ENCODE assay signal across 9 cellular contexts in the genomic region with DNA sequence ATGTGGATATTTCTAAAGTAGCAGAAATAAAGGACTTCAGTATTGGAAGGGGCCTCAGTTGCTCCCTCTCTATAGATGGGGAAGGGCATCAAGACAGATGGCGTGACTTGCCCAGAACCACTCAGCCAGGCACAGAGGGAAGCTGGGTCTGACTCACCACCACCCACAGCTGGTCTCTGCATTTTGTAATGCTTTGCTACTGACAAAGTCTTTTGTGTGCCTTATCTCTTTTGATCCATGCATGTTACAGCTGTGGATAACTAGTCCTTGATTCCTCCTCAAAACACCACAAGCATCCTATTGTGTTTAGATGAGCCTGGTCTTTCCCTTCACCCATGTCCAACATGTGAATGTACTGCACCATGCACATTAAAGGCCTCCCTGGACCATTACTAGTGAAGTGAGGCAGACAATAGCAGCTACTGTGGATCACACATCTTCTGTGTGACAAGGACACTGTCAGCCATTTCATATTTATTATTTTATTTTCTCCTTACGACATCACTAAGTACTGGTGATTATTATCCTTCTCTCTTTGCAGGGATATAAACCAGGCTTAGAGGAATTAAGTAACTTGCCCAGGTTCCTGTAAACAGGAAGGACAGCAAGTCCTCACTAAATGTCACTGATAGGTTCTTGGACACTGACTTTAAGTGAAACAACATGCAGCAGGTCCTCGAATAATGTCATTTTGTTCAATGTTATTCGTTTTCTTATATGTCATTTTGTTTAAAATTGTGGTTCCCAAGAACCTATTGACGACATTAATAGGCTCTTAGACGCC. TPM values are rescaled to one million over a fixed set of nuclear protein-coding genes. Genes with fewer than 3 reads are reported as not detected.
A peak's percentile ranks its signal among the peaks of the same experiment; 100 is the strongest.
DNase-seq lines count a peak whose midpoint lies in the region; ATAC-seq lines count a peak whose summit lies in the region.
"Had no signal": no experiment of that assay in that cellular context is flagged by ENCODE, and none has a peak within 500 bp of the region (broad histone marks: within the 10 kb centered on the region; RNA-seq: fewer than 3 reads in every experiment).

No MANE protein-coding gene starts in this region.

- H3K4me3 ChIP-seq in Karpas-422 (ENCODE audit: low read length) = no peak overlapping the region
- H3K4me3 ChIP-seq: A549 had no signal

- no peaks in the 10 kb centered on the region for H3K9me3 Mint-ChIP-seq in natural killer cell treated with Interleukin-12 subunit alpha and Interleukin-12 subunit beta and Interleukin-15 and Interleukin-18, amount 100 ng/mL, for 72 hours

- no peak overlapping the region for H3K4me2 ChIP-seq in Karpas-422 (ENCODE audit: low read depth, low read length, poor library complexity, severe bottlenecking)
- H3K4me2 ChIP-seq: A549 had no signal

- H3K27me3 Mint-ChIP-seq in natural killer cell treated with Interleukin-12 subunit alpha and Interleukin-12 subunit beta and Interleukin-15 and Interleukin-18, amount 100 ng/mL, for 72 hours = no peaks in the 10 kb centered on the region

- H3K27ac ChIP-seq in Karpas-422 (ENCODE audit: low read length) = no peak overlapping the region
- peak overlapping the region; percentile 71 for H3K27ac ChIP-seq in angular gyrus (ENCODE audit: low read depth, low read length)

- no peak overlapping the region for H3K9ac ChIP-seq in Karpas-422 (ENCODE audit: low read length)

- no peaks in the 10 kb centered on the region for H3K9me2 ChIP-seq in Karpas-422 (replicated peaks; ENCODE audit: insufficient read depth, low read length)

- no peaks in the 10 kb centered on the region for H3K36me3 ChIP-seq in Karpas-422 (ENCODE audit: insufficient read depth, low read length)

- H3K9me3 ChIP-seq in Karpas-422 (ENCODE audit: low read length) = no peaks in the 10 kb centered on the region
- H3K9me3 ChIP-seq: A549 had no signal

- H3K36me3 Mint-ChIP-seq in natural killer cell treated with Interleukin-12 subunit alpha and Interleukin-12 subunit beta and Interleukin-15 and Interleukin-18, amount 100 ng/mL, for 72 hours = no peaks in the 10 kb centered on the region

- peak; percentile 72 for DNase-seq in NK-92 treated with Interleukin-12 subunit alpha and Interleukin-12 subunit beta, amount 100 ng/mL, for 24 hours (lab: John Stamatoyannopoulos, UW)
- DNase-seq in NK-92 (lab: John Stamatoyannopoulos, UW; ENCODE audit: unreplicated experiment) (no peak), Karpas-422 (peak; percentile 34), retina (no peak), left lobe of liver (ENCODE audit: low spot score) (no peak)
- DNase-seq in natural killer cell treated with Interleukin-12 subunit alpha and Interleukin-12 subunit beta and Interleukin-15 and Interleukin-18, amount 100 ng/mL, for 72 hours (ENCODE audit: low spot score) = peak; percentile 86

- no peaks in the 10 kb centered on the region for H4K20me1 ChIP-seq in Karpas-422 (ENCODE audit: insufficient read depth, low read depth, low read length)

- H3K27me3 ChIP-seq in Karpas-422 (ENCODE audit: low read length) = no peaks in the 10 kb centered on the region

- H3K4me3 Mint-ChIP-seq in natural killer cell treated with Interleukin-12 subunit alpha and Interleukin-12 subunit beta and Interleukin-15 and Interleukin-18, amount 100 ng/mL, for 72 hours = peak overlapping the region; percentile 77

- no peaks in the 10 kb centered on the region for H3K79me2 ChIP-seq in Karpas-422 (ENCODE audit: low read length)

- H3K4me1 ChIP-seq in Karpas-422 (ENCODE audit: low read length) = no peaks in the 10 kb centered on the region
- H3K4me1 ChIP-seq: A549 had no signal

- peaks cover 39 to 79% of the 10 kb centered on the region in 2 donors for H3K4me1 Mint-ChIP-seq in natural killer cell treated with Interleukin-12 subunit alpha and Interleukin-12 subunit beta and Interleukin-15 and Interleukin-18, amount 100 ng/mL, for 72 hours (ENCODE audit: low read depth in 2 of 2)

- peak overlapping the region; percentile 91 to 95 for H3K27ac Mint-ChIP-seq in natural killer cell treated with Interleukin-12 subunit alpha and Interleukin-12 subunit beta and Interleukin-15 and Interleukin-18, amount 100 ng/mL, for 72 hours

- H2AFZ ChIP-seq in Karpas-422 (ENCODE audit: low read length) = no peak overlapping the region

- ATAC-seq in GM21529 (IDR thresholded peaks at IDR 0.05; ENCODE audit: unreplicated experiment) (peak; percentile 76), left lobe of liver (no peak)
- ATAC-seq in natural killer cell treated with Interleukin-12 subunit alpha and Interleukin-12 subunit beta and Interleukin-15 and Interleukin-18, amount 100 ng/mL, for 72 hours = peak; percentile 84 to 88
- ATAC-seq: A549 had no signal

RNA-seq across cellular contexts. Expression of gene IL37, which starts 29.6 kb away (rescaled TPM):
- total RNA-seq in Karpas-422 (2014; rRNA removed; shearing (Covaris generic); ENCODE audit: low replicate concordance) = not detected in 2 replicates
- not detected for total RNA-seq in natural killer cell treated with Interleukin-12 subunit alpha and Interleukin-12 subunit beta and Interleukin-15 and Interleukin-18, amount 100 ng/mL, for 72 hours
- total RNA-seq in left lobe of liver = not detected

RNA-seq across cellular contexts. Expression of gene IL1B, which starts 44.8 kb away (rescaled TPM):
- total RNA-seq in Karpas-422 (2014; rRNA removed; shearing (Covaris generic); ENCODE audit: low replicate concordance) = not detected in 2 replicates
- 10 to 100 TPM in 1 of 2 donors, 1 to 10 TPM in 1; 1.8 to 12.0 TPM for total RNA-seq in natural killer cell treated with Interleukin-12 subunit alpha and Interleukin-12 subunit beta and Interleukin-15 and Interleukin-18, amount 100 ng/mL, for 72 hours
- total RNA-seq in left lobe of liver = not detected

Comparison
In these comparisons a context has a peak if more than half of its experiments do, and no peak if none do; other contexts are left out.
1. DNase-seq: peak in NK-92 treated with Interleukin-12 subunit alpha and Interleukin-12 subunit beta, amount 100 ng/mL, for 24 hours (single experiment), Karpas-422 (single experiment) and natural killer cell treated with Interleukin-12 subunit alpha and Interleukin-12 subunit beta and Interleukin-15 and Interleukin-18, amount 100 ng/mL, for 72 hours (single experiment); none in NK-92 (single experiment), retina (single experiment) and left lobe of liver (single experiment).